In the genomic region with DNA sequence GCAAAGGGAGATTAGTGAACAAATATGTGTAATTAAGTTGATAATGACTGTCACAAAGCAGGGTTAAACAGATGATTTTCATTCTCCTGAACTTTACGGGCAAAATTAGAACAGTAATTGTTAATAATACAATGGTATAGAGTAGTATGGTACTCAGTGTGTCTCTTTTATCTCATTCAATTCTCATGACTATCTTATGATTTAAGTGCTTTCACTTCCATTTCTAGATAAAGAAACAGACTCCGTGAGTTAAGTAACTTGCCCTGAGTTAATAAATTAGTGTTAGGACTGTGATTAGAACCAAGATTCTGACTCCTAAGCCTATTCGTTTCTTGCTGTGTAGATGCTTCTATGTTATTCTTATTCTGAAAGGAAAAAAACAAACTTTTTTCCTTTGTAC, we compare ENCODE assay signal across 23 cellular contexts. TPM values are rescaled to one million over a fixed set of nuclear protein-coding genes. Genes with fewer than 3 reads are reported as not detected.
DNase-seq lines count a peak whose midpoint lies in the region; ATAC-seq and TF ChIP-seq lines count a peak whose summit lies in the region.
"Had no signal": no experiment of that assay in that cellular context is flagged by ENCODE, and none has a peak within 500 bp of the region (broad histone marks: within the 10 kb centered on the region; RNA-seq: fewer than 3 reads in every experiment).

No MANE protein-coding gene starts in this region.

- peaks cover 27% of the 10 kb centered on the region for H3K36me3 ChIP-seq in Karpas-422 (ENCODE audit: insufficient read depth, low read length)
- no peaks in the 10 kb centered on the region for H3K36me3 ChIP-seq in testis (ENCODE audit: low read depth, missing control alignments)

- ATAC-seq in GM18498 (IDR thresholded peaks at IDR 0.05; ENCODE audit: unreplicated experiment) (peak; percentile 46), naive B cell (ENCODE audit: low read depth in 2 of 2) (no peak), GM18868 (IDR thresholded peaks at IDR 0.05; ENCODE audit: unreplicated experiment) (no peak)
- ATAC-seq: A549, K562, PC-3 had no signal

- 75 to 81% methylated on average over 3 of the region's 3 CpGs for WGBS in testis, 2 donors

- H3K27me3 Mint-ChIP-seq in naive B cell, result no peaks in the 10 kb centered on the region
- H3K27me3 Mint-ChIP-seq: CD8-positive, alpha-beta memory T cell had no signal

- H3K4me1 ChIP-seq in Karpas-422 (ENCODE audit: low read length) (peaks cover 41% of the 10 kb centered on the region), testis (no peaks in the 10 kb centered on the region)
- H3K4me1 ChIP-seq: A549, BLaER1 had no signal

- H3K9me3 Mint-ChIP-seq in naive B cell, result no peaks in the 10 kb centered on the region
- H3K9me3 Mint-ChIP-seq: CD8-positive, alpha-beta memory T cell; H9 had no signal

- no peak for TF ChIP-seq CTCF in testis (IDR thresholded peaks at IDR 0.05)

- peak overlapping the region; percentile 55; the same call in 1 of the 2 replicates for H3K4me3 ChIP-seq in GM08714 (ENCODE audit: low read length)
- no peak overlapping the region for H3K4me3 ChIP-seq in Karpas-422 (ENCODE audit: low read length)
- no peak overlapping the region for H3K4me3 ChIP-seq in testis
- H3K4me3 ChIP-seq: A549, BLaER1, K562 had no signal

- intact Hi-C loops in testis (cut with DNase I; ENCODE audit: low total_unique reads), result no loop called here

- H3K4me3 Mint-ChIP-seq in naive B cell, result peak overlapping the region in 4 of 8 donors; percentile 20 to 55 (median 34)
- H3K4me3 Mint-ChIP-seq: CD8-positive, alpha-beta memory T cell; H9 had no signal

- H3K27me3 ChIP-seq in Karpas-422 (ENCODE audit: low read length) (no peaks in the 10 kb centered on the region), testis (no peaks in the 10 kb centered on the region)
- H3K27me3 ChIP-seq: BLaER1 had no signal

- peak overlapping the region; percentile 92 for H3K27ac ChIP-seq in Karpas-422 (ENCODE audit: low read length)
- no peak overlapping the region for H3K27ac ChIP-seq in testis
- H3K27ac ChIP-seq: A549, BLaER1 had no signal

- no peaks in the 10 kb centered on the region for H3K9me3 ChIP-seq in Karpas-422 (ENCODE audit: low read length)
- no peaks in the 10 kb centered on the region for H3K9me3 ChIP-seq in testis
- H3K9me3 ChIP-seq: A549, SK-N-SH had no signal

- no peaks in the 10 kb centered on the region for H4K20me1 ChIP-seq in Karpas-422 (ENCODE audit: insufficient read depth, low read depth, low read length)
- H4K20me1 ChIP-seq: BLaER1 had no signal

- no peak for DNase-seq in Karpas-422
- no peak for DNase-seq in naive B cell
- no peak for DNase-seq in testis
- DNase-seq in DMS79 (lab: John Stamatoyannopoulos, UW), result no peak
- DNase-seq in NCI-H1417 treated with DMSO at 0.1 percent for 48 hours (lab: John Stamatoyannopoulos, UW), result no peak
- DNase-seq: CD8-positive, alpha-beta memory T cell; DMS53; H9; NCI-H1105; NCI-H1694 treated with DMSO at 0.1 percent for 48 hours; NCI-H2107; NCI-H510A; NCI-H774; PC-3; RPMI8226; SHP77 treated with DMSO at 0.1 percent for 48 hours; SK-N-SH had no signal

- H3K4me1 Mint-ChIP-seq in naive B cell, result peaks cover 29 to 54% (median 47%) of the 10 kb centered on the region in 3 donors
- H3K4me1 Mint-ChIP-seq: H9 had no signal

- H3K4me2 ChIP-seq in Karpas-422 (ENCODE audit: low read depth, low read length, poor library complexity, severe bottlenecking), result no peak overlapping the region
- H3K4me2 ChIP-seq: A549, BLaER1, SK-N-SH had no signal

- H2AFZ ChIP-seq in Karpas-422 (ENCODE audit: low read length), result no peak overlapping the region

- TF ChIP-seq POLR2A in testis (IDR thresholded peaks at IDR 0.05), result no peak

- no peak overlapping the region for H3K9ac ChIP-seq in Karpas-422 (ENCODE audit: low read length)
- H3K9ac ChIP-seq: BLaER1, SK-N-SH had no signal

- peak overlapping the region; percentile 21 to 93 (median 82) for H3K27ac Mint-ChIP-seq in naive B cell
- H3K27ac Mint-ChIP-seq: H9 had no signal

- H3K79me2 ChIP-seq in Karpas-422 (ENCODE audit: low read length), result peaks cover 14% of the 10 kb centered on the region

- no peaks in the 10 kb centered on the region for H3K9me2 ChIP-seq in Karpas-422 (replicated peaks; ENCODE audit: insufficient read depth, low read length)
- H3K9me2 ChIP-seq: SK-N-SH had no signal

- H3K36me3 Mint-ChIP-seq in naive B cell, result peaks cover 0 to 22% of the 10 kb centered on the region in 2 donors

RNA-seq across cellular contexts. Expression of gene PIH1D2, which starts 22.0 kb away (rescaled TPM):
- 1.3 and 1.4 TPM in 2 replicates for total RNA-seq in Karpas-422 (2014; rRNA removed; shearing (Covaris generic); ENCODE audit: low replicate concordance)
- polyA plus RNA-seq in naive B cell (ENCODE audit: low read depth in 6 of 6), result not detected
- 10 to 100 TPM; 31.2 to 59.5 TPM for total RNA-seq in testis
- polyA plus RNA-seq in testis (ENCODE audit: insufficient read depth, low read depth, low replicate concordance), result 97.8 TPM
- polyA plus RNA-seq: CD8-positive, alpha-beta memory T cell had no signal

RNA-seq across cellular contexts. Expression of gene NKAPD1, which starts 22.3 kb away (rescaled TPM):
- total RNA-seq in Karpas-422 (2014; rRNA removed; shearing (Covaris generic); ENCODE audit: low replicate concordance), result 11.5 and 11.7 TPM in 2 replicates
- polyA plus RNA-seq in naive B cell (ENCODE audit: low read depth in 6 of 6), result 10 to 100 TPM in 4 of 6 donors, 1 to 10 TPM in 2; 3.7 to 18.6 (median 10.7) TPM
- total RNA-seq in testis, result 10 to 100 TPM; 14.8 to 20.8 TPM
- 18.7 TPM for polyA plus RNA-seq in testis (ENCODE audit: insufficient read depth, low read depth, low replicate concordance)

RNA-seq across cellular contexts. Expression of gene DLAT, which starts 26.6 kb away (rescaled TPM):
- total RNA-seq in Karpas-422 (2014; rRNA removed; shearing (Covaris generic); ENCODE audit: low replicate concordance), result 26.1 and 39.8 TPM in 2 replicates
- polyA plus RNA-seq in naive B cell (ENCODE audit: low read depth in 6 of 6) (10 to 100 TPM; 24.6 to 38.8 (median 28.0) TPM), testis (ENCODE audit: insufficient read depth, low read depth, low replicate concordance) (23.2 TPM)
- 10 to 100 TPM; 20.9 to 21.9 TPM for total RNA-seq in testis

RNA-seq across cellular contexts. Expression of gene TIMM8B, which starts 34.8 kb away (rescaled TPM):
- total RNA-seq in Karpas-422 (2014; rRNA removed; shearing (Covaris generic); ENCODE audit: low replicate concordance), result 53.3 and 73.4 TPM in 2 replicates
- polyA plus RNA-seq in naive B cell (ENCODE audit: low read depth in 6 of 6) (10 to 100 TPM; 47.0 to 77.1 (median 53.3) TPM), testis (ENCODE audit: insufficient read depth, low read depth, low replicate concordance) (72.4 TPM)
- total RNA-seq in testis, result 10 to 100 TPM; 50.9 to 61.3 TPM

RNA-seq across cellular contexts. Expression of gene SDHD, which starts 34.9 kb away (rescaled TPM):
- 57.4 and 79.6 TPM in 2 replicates for total RNA-seq in Karpas-422 (2014; rRNA removed; shearing (Covaris generic); ENCODE audit: low replicate concordance)
- 100 to 1,000 TPM; 140 to 196 (median 168) TPM for polyA plus RNA-seq in naive B cell (ENCODE audit: low read depth in 6 of 6)
- total RNA-seq in testis, result 10 to 100 TPM; 48.7 to 60.5 TPM
- polyA plus RNA-seq in testis (ENCODE audit: insufficient read depth, low read depth, low replicate concordance), result 75.9 TPM

Comparison
In these comparisons a context has a peak if more than half of its experiments do, and no peak if none do; other contexts are left out.
1. RNA of gene PIH1D2, which starts 22.0 kb away (total RNA-seq): 31.2 to 59.5 TPM in testis; 1.3 to 1.4 TPM in Karpas-422; every median in the first group is over 10 times any median in the second.